27 cellular contexts compared by ENCODE assay signal in genomic region chr3:66532613-66533012, GRCh38.
"Had no signal": no experiment of that assay in that cellular context is flagged by ENCODE, and none has a peak within 500 bp of the region (broad histone marks: within the 10 kb centered on the region; RNA-seq: fewer than 3 reads in every experiment).

No MANE protein-coding gene starts in this region.

- H3K4me3 ChIP-seq: adrenal gland, body of pancreas, breast epithelium had no signal

- H3K27me3 Mint-ChIP-seq: activated CD8-positive, alpha-beta T cell treated with anti-CD3 and anti-CD28 coated beads for 36 hours; activated naive CD4-positive, alpha-beta T cell treated with anti-CD3 and anti-CD28 coated beads, Interleukin-2, amount 50 U/mL, for 24 hours; activated T-cell treated with anti-CD3 and anti-CD28 coated beads, Interleukin-2, amount 50 U/mL, for 24 hours had no signal

- ATAC-seq: activated CD8-positive, alpha-beta T cell treated with anti-CD3 and anti-CD28 coated beads for 36 hours; body of pancreas had no signal

- H3K27ac Mint-ChIP-seq: activated CD8-positive, alpha-beta T cell treated with anti-CD3 and anti-CD28 coated beads for 36 hours; activated naive CD4-positive, alpha-beta T cell treated with anti-CD3 and anti-CD28 coated beads, Interleukin-2, amount 50 U/mL, for 24 hours; activated naive CD8-positive, alpha-beta T cell treated with anti-CD3 and anti-CD28 coated beads, Interleukin-2, amount 10 ng/mL, durations not matched to agents 7 days and 5 days; activated T-cell treated with anti-CD3 and anti-CD28 coated beads, Interleukin-2, amount 50 U/mL, for 24 hours; activated T-helper 2 cell treated with anti-CD3 and anti-CD28 coated beads, Interferon-gamma antibody, Interleukin-2, Interleukin-4, amounts not matched to agents 10 μg/mL and 5 μg/mL and 100 μg/mL, durations not matched to agents 14 hours and 24 hours and 36 hours had no signal

- H3K9me3 ChIP-seq: adrenal gland, body of pancreas, breast epithelium had no signal

- H3K9me3 Mint-ChIP-seq: activated CD8-positive, alpha-beta T cell treated with anti-CD3 and anti-CD28 coated beads for 36 hours; activated naive CD4-positive, alpha-beta T cell treated with anti-CD3 and anti-CD28 coated beads, Interleukin-2, amount 50 U/mL, for 24 hours; activated naive CD8-positive, alpha-beta T cell treated with anti-CD3 and anti-CD28 coated beads, Interleukin-2, amount 10 ng/mL, durations not matched to agents 7 days and 5 days; activated T-cell treated with anti-CD3 and anti-CD28 coated beads, Interleukin-2, amount 50 U/mL, for 24 hours; activated T-helper 2 cell treated with anti-CD3 and anti-CD28 coated beads, Interferon-gamma antibody, Interleukin-2, Interleukin-4, amounts not matched to agents 10 μg/mL and 5 μg/mL and 100 μg/mL, durations not matched to agents 14 hours and 24 hours and 36 hours had no signal

- H3K36me3 Mint-ChIP-seq: activated naive CD4-positive, alpha-beta T cell treated with anti-CD3 and anti-CD28 coated beads, Interleukin-2, amount 50 U/mL, for 24 hours; activated naive CD8-positive, alpha-beta T cell treated with anti-CD3 and anti-CD28 coated beads, Interleukin-2, amount 10 ng/mL, durations not matched to agents 7 days and 5 days had no signal

- H3K36me3 ChIP-seq: adrenal gland, breast epithelium had no signal

- H3K27me3 ChIP-seq: adrenal gland, body of pancreas, breast epithelium had no signal

- H3K4me3 Mint-ChIP-seq: activated CD8-positive, alpha-beta T cell treated with anti-CD3 and anti-CD28 coated beads for 36 hours; activated naive CD4-positive, alpha-beta T cell treated with anti-CD3 and anti-CD28 coated beads, Interleukin-2, amount 50 U/mL, for 24 hours; activated naive CD8-positive, alpha-beta T cell treated with anti-CD3 and anti-CD28 coated beads, Interleukin-2, amount 10 ng/mL, durations not matched to agents 7 days and 5 days; activated T-cell treated with anti-CD3 and anti-CD28 coated beads, Interleukin-2, amount 50 U/mL, for 24 hours had no signal

- H3K4me1 ChIP-seq: adrenal gland, body of pancreas, breast epithelium had no signal

- DNase-seq: activated CD4-positive, alpha-beta T cell treated with anti-CD3 and anti-CD28 coated beads for 1 hour; activated CD4-positive, alpha-beta T cell treated with anti-CD3 and anti-CD28 coated beads for 48 hours; activated CD4-positive, CD25-positive, alpha-beta regulatory T cell; activated CD8-positive, alpha-beta T cell treated with anti-CD3 and anti-CD28 coated beads for 36 hours; activated gamma-delta T cell; activated naive CD4-positive, alpha-beta T cell treated with Interleukin-2 at 50 U/mL for 16 hours; activated naive CD8-positive, alpha-beta T cell treated with anti-CD3 and anti-CD28 coated beads, Interleukin-2, amount 10 ng/mL, durations not matched to agents 7 days and 5 days; activated T-cell treated with anti-CD3 and anti-CD28 coated beads, Interleukin-2, amount 50 U/mL, for 24 hours; adrenal gland; body of pancreas; NCI-H1048; NCI-H1436 treated with DMSO at 0.1 percent for 48 hours; NCI-H1694 treated with DMSO at 0.1 percent for 48 hours; NCI-H2029; NCI-H345; NCI-H526; NCI-H748 treated with DMSO at 0.1 percent for 48 hours; NK-92 treated with Interleukin-12 subunit alpha and Interleukin-12 subunit beta, amount 100 ng/mL, for 24 hours; Right ventricle myocardium superior; SW 1271; T-helper 1 cell; T-helper 2 cell; T-helper 9 cell had no signal

- H3K4me1 Mint-ChIP-seq: activated naive CD4-positive, alpha-beta T cell treated with anti-CD3 and anti-CD28 coated beads, Interleukin-2, amount 50 U/mL, for 24 hours; activated naive CD8-positive, alpha-beta T cell treated with anti-CD3 and anti-CD28 coated beads, Interleukin-2, amount 10 ng/mL, durations not matched to agents 7 days and 5 days had no signal

- H3K27ac ChIP-seq: adrenal gland, body of pancreas, breast epithelium, VCaP had no signal
